ENCODE assay signal across 27 cellular contexts in the genomic region with DNA sequence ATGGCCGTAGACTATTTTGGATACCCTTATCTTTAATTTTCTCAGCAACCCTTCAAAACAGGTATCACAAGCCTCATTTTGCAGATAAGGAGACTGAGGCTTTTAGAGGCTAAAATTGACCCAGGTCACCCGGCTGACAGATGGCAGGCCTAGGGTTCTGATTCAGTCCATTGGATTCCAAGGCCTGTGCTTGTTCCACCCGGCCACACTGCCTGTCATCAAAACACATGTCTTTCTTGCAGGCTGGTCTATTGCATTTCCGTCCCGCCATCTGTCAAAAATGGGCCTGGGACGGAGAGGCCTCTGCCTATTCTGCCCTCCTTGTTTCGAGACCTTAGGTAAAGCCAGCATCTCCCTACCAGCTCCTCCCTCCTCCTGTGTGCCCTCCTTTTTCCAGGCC. TPM values are rescaled to one million over a fixed set of nuclear protein-coding genes. Genes with fewer than 3 reads are reported as not detected.
DNase-seq lines count a peak whose midpoint lies in the region; ATAC-seq and TF ChIP-seq lines count a peak whose summit lies in the region.
"Had no signal": no experiment of that assay in that cellular context is flagged by ENCODE, and none has a peak within 500 bp of the region (broad histone marks: within the 10 kb centered on the region; RNA-seq: fewer than 3 reads in every experiment).

No MANE protein-coding gene starts in this region.

- CTCF ChIA-PET in mammary epithelial cell (lab: Charles Lee; ENCODE audit: low non-redundant PET) = no interaction called here

- DNase-seq in breast epithelium (ENCODE audit: low spot score in 2 of 2) (no peak), mammary epithelial cell (no peak), ascending aorta (ENCODE audit: low spot score in 2 of 2) (no peak), substantia nigra (lab: John Stamatoyannopoulos, UW) (no peak), SIG-M5 treated with dmso at 0.1 percent for 504 hours (lab: John Stamatoyannopoulos, UW; ENCODE audit: unreplicated experiment) (no peak), OCI-M1 (lab: John Stamatoyannopoulos, UW) (no peak)
- DNase-seq: activated CD4-positive, alpha-beta T cell treated with anti-CD3 and anti-CD28 coated beads, Interleukin-2, amount 10 ng/mL, durations not matched to agents 7 days and 5 days; activated gamma-delta T cell; activated T-cell treated with anti-CD3 and anti-CD28 coated beads, Interleukin-2, amount 50 U/mL, for 24 hours; CD4-positive, alpha-beta memory T cell; effector CD4-positive, alpha-beta T cell; EL; Karpas-422; naive B cell; NCI-H1436 treated with DMSO at 0.1 percent for 48 hours; NCI-H446 treated with DMSO at 0.1 percent for 48 hours; retina; T-helper 9 cell; WERI-Rb-1 had no signal

- H3K79me2 ChIP-seq in mammary epithelial cell (ENCODE audit: insufficient read depth, low read length) = peaks cover 31% of the 10 kb centered on the region

- H3K4me3 ChIP-seq in breast epithelium (no peak overlapping the region), mammary epithelial cell (replicated peaks in 1 of 3; ENCODE audit: insufficient read depth in 1 of 3, low read depth in 2 of 3, low read length in 3 of 3) (no peak overlapping the region), ascending aorta (no peak overlapping the region), muscle layer of colon (ENCODE audit: low read depth in 1 of 2, low read length in 2 of 2) (no peak overlapping the region)

- H3K9me3 ChIP-seq in breast epithelium = no peaks in the 10 kb centered on the region
- H3K9me3 ChIP-seq in mammary epithelial cell (replicated peaks; ENCODE audit: insufficient read depth, low read length) = no peaks in the 10 kb centered on the region
- H3K9me3 ChIP-seq in ascending aorta = no peaks in the 10 kb centered on the region
- H3K9me3 ChIP-seq in muscle layer of colon (ENCODE audit: low read length) = no peaks in the 10 kb centered on the region

- H3K27me3 ChIP-seq in breast epithelium (no peaks in the 10 kb centered on the region), mammary epithelial cell (ENCODE audit: insufficient read depth, low read length) (no peaks in the 10 kb centered on the region), ascending aorta (no peaks in the 10 kb centered on the region), muscle layer of colon (ENCODE audit: control insufficient read depth in 1 of 2, insufficient read depth in 2 of 2, low read length in 2 of 2) (no peaks in the 10 kb centered on the region)

- 92% methylated on average over 7 of the region's 7 CpGs for WGBS in mammary epithelial cell (ENCODE audit: low coverage, missing lambda C conversion rate)

- H3K36me3 ChIP-seq in breast epithelium = no peaks in the 10 kb centered on the region
- H3K36me3 ChIP-seq in mammary epithelial cell (ENCODE audit: insufficient read depth, low read length) = peaks cover 14% of the 10 kb centered on the region
- peaks cover 4 to 7% of the 10 kb centered on the region in 2 donors for H3K36me3 ChIP-seq in ascending aorta
- peaks cover 33% of the 10 kb centered on the region for H3K36me3 ChIP-seq in muscle layer of colon (ENCODE audit: insufficient read depth, low read length)

- no peak overlapping the region for H3K4me2 ChIP-seq in mammary epithelial cell (ENCODE audit: insufficient read depth, low read depth, low read length)

- H3K4me1 ChIP-seq in breast epithelium (peaks cover 22% of the 10 kb centered on the region in 2 donors), mammary epithelial cell (ENCODE audit: insufficient read depth, low read length) (peaks cover 53% of the 10 kb centered on the region), ascending aorta (peaks cover 43 to 86% of the 10 kb centered on the region in 2 donors), muscle layer of colon (ENCODE audit: insufficient read depth, low read length) (peaks cover 94% of the 10 kb centered on the region)

- no peak for ATAC-seq in HG03196 (IDR thresholded peaks at IDR 0.05; ENCODE audit: unreplicated experiment)

- no peak for TF ChIP-seq POLR2A in breast epithelium (IDR thresholded peaks at IDR 0.05)

- dilution Hi-C loops in mammary epithelial cell (cut with HindIII; ENCODE audit: low sequenced_read_pairs) = no loop called here

- H2AFZ ChIP-seq in mammary epithelial cell (ENCODE audit: low read depth, low read length) = no peak overlapping the region

- no TSS peak for BruUV-seq in mammary epithelial cell (replicated peaks; lab: Mats Ljungman, UMichigan)

- TF ChIP-seq CTCF in breast epithelium (IDR thresholded peaks at IDR 0.05) = no peak
- no peak for TF ChIP-seq CTCF in mammary epithelial cell (conservative IDR thresholded peaks at IDR 0.05 in 1 of 2, IDR thresholded peaks at IDR 0.05 in 1 of 2; ENCODE audit: extremely low read depth in 1 of 2, insufficient read depth in 1 of 2, low read depth in 1 of 2, low read length in 2 of 2)
- TF ChIP-seq CTCF in ascending aorta (IDR thresholded peaks at IDR 0.05) = no peak

- peak overlapping the region; percentile 49 to 59 for H3K27ac ChIP-seq in breast epithelium
- H3K27ac ChIP-seq in mammary epithelial cell (ENCODE audit: insufficient read depth, low read depth, low read length) = no peak overlapping the region
- peak overlapping the region; percentile 98 to 99 for H3K27ac ChIP-seq in ascending aorta
- peak overlapping the region; percentile 95 for H3K27ac ChIP-seq in muscle layer of colon (ENCODE audit: low read depth, low read length)
- peak overlapping the region; percentile 1 for H3K27ac ChIP-seq in substantia nigra (ENCODE audit: low read depth, low read length, poor library complexity, severe bottlenecking)
- H3K27ac ChIP-seq: epithelial cell of prostate, WERI-Rb-1 had no signal

- in situ Hi-C loops in mammary epithelial cell (cut with MboI; ENCODE audit: low sequenced_read_pairs in 2 of 2) = no loop called here

- H3K9ac ChIP-seq in mammary epithelial cell (ENCODE audit: insufficient read depth, low read length) (no peak overlapping the region), muscle layer of colon (ENCODE audit: low read length) (no peak overlapping the region)

- intact Hi-C loops in breast epithelium (cut with DNase I; ENCODE audit: low total_unique reads) (no loop called here), mammary epithelial cell (cut with micrococcal nuclease) (no loop called here), ascending aorta (cut with DNase I) (no loop called here)

- no peaks in the 10 kb centered on the region for H4K20me1 ChIP-seq in mammary epithelial cell (ENCODE audit: insufficient read depth, low read length)

RNA-seq across cellular contexts. Expression of gene INAFM2, which starts 8.1 kb away (rescaled TPM):
- total RNA-seq in breast epithelium = 10 to 100 TPM in 2 of 3 donors, 1 to 10 TPM in 1; 5.1 to 17.3 (median 12.5) TPM
- 10 to 100 TPM; 25.5 to 28.0 TPM for total RNA-seq in mammary epithelial cell
- 10.9 TPM for polyA plus RNA-seq in mammary epithelial cell
- polyA minus RNA-seq in mammary epithelial cell = 40.5 TPM
- total RNA-seq in ascending aorta = 69.8 TPM

RNA-seq across cellular contexts. Expression of gene CCDC9B, which starts 9.1 kb away (rescaled TPM):
- 10 to 100 TPM in 1 of 3 donors, 1 to 10 TPM in 2; 4.0 to 14.1 (median 9.4) TPM for total RNA-seq in breast epithelium
- total RNA-seq in mammary epithelial cell = 100 to 1,000 TPM in 1 of 2 donors, 10 to 100 TPM in 1; 67.3 to 164 TPM
- 7.4 TPM for polyA plus RNA-seq in mammary epithelial cell
- 99.0 TPM for polyA minus RNA-seq in mammary epithelial cell
- total RNA-seq in ascending aorta = 55.8 TPM

RNA-seq across cellular contexts. Expression of gene PHGR1, which starts 19.2 kb away (rescaled TPM):
- 1 to 10 TPM in 2 of 3 donors, not detected in 1; 7.0 to 8.5 TPM for total RNA-seq in breast epithelium
- not detected for total RNA-seq in mammary epithelial cell
- polyA plus RNA-seq in mammary epithelial cell = not detected
- not detected for polyA minus RNA-seq in mammary epithelial cell
- total RNA-seq in ascending aorta = not detected
- total RNA-seq: A172; activated CD4-positive, alpha-beta T cell treated with anti-CD3 and anti-CD28 coated beads, Interleukin-2, amount 10 ng/mL, durations not matched to agents 7 days and 5 days; CD4-positive, alpha-beta memory T cell; cerebellum; kidney epithelial cell; lung microvascular endothelial cell; osteoblast had no signal
- polyA plus RNA-seq: CD4-positive, alpha-beta memory T cell had no signal

RNA-seq across cellular contexts. Expression of gene PLCB2, which starts 23.9 kb away (rescaled TPM):
- total RNA-seq in breast epithelium (10 to 100 TPM in 2 of 3 donors, 1 to 10 TPM in 1; 4.3 to 17.9 (median 13.6) TPM), mammary epithelial cell (1 to 10 TPM in 1 of 2 donors, under 1 TPM in 1; 0.67 to 1.4 TPM), ascending aorta (6.9 TPM)
- 0.97 TPM for polyA plus RNA-seq in mammary epithelial cell
- polyA minus RNA-seq in mammary epithelial cell = not detected
- total RNA-seq: A172 had no signal

RNA-seq across cellular contexts. Expression of gene DISP2, which starts 26.4 kb away (rescaled TPM):
- under 1 TPM; under 0.01 to 0.88 (median under 0.01) TPM for total RNA-seq in breast epithelium
- total RNA-seq in mammary epithelial cell = 1 to 10 TPM in 1 of 2 donors, under 1 TPM in 1; under 0.01 to 1.6 TPM
- 0.54 TPM for polyA plus RNA-seq in mammary epithelial cell
- 0.47 TPM for polyA minus RNA-seq in mammary epithelial cell
- 0.32 TPM for total RNA-seq in ascending aorta
